1 cellular context compared by ENCODE assay signal in the genomic region with DNA sequence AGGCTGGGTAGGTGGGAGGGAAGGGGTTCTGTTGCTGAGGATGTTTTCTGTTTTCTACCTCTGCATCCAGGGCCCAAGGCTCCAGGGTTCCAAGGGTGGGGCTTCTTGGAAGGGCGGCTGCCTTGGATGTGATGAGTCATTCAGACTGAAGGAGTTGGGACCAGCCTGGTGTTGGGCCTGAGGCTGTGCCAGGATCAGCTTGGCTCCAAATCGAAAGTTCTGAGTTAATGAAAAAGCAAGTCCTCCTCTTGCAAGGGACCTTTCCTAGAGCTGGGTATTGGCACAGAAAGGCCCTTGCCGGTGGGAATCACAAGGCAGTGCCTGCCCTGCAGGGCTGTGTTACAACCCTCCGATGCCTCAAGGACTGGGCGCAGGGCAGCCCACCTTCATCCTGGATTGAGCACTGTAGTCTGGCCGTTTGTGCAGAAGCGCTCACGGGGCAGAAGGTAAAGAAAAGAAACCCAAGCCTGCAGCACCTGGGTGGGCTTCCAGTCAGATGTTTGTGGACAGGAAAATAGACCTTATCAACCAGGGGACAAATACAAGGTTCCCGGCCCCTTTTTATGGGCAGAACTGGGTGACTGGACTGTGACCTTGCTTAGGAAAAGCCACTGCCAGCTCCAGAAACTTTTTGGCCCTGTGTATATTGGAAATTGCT.
TF ChIP-seq lines count a peak whose summit lies in the region.

No MANE protein-coding gene starts in this region.

TF ChIP-seq in GM23338, 12 proteins besides CTCF, POLR2A, EP300 and RAD21 (continued from another document):
- TF ChIP-seq, protein P1, sequence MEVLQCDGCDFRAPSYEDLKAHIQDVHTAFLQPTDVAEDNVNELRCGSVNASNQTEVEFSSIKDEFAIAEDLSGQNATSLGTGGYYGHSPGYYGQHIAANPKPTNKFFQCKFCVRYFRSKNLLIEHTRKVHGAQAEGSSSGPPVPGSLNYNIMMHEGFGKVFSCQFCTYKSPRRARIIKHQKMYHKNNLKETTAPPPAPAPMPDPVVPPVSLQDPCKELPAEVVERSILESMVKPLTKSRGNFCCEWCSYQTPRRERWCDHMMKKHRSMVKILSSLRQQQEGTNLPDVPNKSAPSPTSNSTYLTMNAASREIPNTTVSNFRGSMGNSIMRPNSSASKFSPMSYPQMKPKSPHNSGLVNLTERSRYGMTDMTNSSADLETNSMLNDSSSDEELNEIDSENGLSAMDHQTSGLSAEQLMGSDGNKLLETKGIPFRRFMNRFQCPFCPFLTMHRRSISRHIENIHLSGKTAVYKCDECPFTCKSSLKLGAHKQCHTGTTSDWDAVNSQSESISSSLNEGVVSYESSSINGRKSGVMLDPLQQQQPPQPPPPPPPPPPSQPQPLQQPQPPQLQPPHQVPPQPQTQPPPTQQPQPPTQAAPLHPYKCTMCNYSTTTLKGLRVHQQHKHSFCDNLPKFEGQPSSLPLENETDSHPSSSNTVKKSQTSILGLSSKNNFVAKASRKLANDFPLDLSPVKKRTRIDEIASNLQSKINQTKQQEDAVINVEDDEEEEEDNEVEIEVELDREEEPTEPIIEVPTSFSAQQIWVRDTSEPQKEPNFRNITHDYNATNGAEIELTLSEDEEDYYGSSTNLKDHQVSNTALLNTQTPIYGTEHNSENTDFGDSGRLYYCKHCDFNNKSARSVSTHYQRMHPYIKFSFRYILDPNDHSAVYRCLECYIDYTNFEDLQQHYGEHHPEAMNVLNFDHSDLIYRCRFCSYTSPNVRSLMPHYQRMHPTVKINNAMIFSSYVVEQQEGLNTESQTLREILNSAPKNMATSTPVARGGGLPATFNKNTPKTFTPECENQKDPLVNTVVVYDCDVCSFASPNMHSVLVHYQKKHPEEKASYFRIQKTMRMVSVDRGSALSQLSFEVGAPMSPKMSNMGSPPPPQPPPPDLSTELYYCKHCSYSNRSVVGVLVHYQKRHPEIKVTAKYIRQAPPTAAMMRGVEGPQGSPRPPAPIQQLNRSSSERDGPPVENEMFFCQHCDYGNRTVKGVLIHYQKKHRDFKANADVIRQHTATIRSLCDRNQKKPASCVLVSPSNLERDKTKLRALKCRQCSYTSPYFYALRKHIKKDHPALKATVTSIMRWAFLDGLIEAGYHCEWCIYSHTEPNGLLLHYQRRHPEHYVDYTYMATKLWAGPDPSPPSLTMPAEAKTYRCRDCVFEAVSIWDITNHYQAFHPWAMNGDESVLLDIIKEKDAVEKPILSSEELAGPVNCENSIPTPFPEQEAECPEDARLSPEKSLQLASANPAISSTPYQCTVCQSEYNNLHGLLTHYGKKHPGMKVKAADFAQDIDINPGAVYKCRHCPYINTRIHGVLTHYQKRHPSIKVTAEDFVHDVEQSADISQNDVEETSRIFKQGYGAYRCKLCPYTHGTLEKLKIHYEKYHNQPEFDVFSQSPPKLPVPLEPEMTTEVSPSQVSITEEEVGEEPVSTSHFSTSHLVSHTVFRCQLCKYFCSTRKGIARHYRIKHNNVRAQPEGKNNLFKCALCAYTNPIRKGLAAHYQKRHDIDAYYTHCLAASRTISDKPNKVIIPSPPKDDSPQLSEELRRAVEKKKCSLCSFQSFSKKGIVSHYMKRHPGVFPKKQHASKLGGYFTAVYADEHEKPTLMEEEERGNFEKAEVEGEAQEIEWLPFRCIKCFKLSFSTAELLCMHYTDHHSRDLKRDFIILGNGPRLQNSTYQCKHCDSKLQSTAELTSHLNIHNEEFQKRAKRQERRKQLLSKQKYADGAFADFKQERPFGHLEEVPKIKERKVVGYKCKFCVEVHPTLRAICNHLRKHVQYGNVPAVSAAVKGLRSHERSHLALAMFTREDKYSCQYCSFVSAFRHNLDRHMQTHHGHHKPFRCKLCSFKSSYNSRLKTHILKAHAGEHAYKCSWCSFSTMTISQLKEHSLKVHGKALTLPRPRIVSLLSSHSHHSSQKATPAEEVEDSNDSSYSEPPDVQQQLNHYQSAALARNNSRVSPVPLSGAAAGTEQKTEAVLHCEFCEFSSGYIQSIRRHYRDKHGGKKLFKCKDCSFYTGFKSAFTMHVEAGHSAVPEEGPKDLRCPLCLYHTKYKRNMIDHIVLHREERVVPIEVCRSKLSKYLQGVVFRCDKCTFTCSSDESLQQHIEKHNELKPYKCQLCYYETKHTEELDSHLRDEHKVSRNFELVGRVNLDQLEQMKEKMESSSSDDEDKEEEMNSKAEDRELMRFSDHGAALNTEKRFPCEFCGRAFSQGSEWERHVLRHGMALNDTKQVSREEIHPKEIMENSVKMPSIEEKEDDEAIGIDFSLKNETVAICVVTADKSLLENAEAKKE (CRISPR knock-in tag; IDR thresholded peaks at IDR 0.05), result no peak
- TF ChIP-seq NANOG (IDR thresholded peaks at IDR 0.05; ENCODE audit: borderline replicate concordance) (no peak), POLR2AphosphoS5 (IDR thresholded peaks at IDR 0.05; ENCODE audit: low read depth) (no peak), ZNF331 (CRISPR knock-in tag; IDR thresholded peaks at IDR 0.05; ENCODE audit: low read depth) (no peak), JUNB (IDR thresholded peaks at IDR 0.05; ENCODE audit: unreplicated experiment) (no peak), STAT1 (IDR thresholded peaks at IDR 0.05; ENCODE audit: unreplicated experiment) (no peak)
- TF ChIP-seq, protein P2, sequence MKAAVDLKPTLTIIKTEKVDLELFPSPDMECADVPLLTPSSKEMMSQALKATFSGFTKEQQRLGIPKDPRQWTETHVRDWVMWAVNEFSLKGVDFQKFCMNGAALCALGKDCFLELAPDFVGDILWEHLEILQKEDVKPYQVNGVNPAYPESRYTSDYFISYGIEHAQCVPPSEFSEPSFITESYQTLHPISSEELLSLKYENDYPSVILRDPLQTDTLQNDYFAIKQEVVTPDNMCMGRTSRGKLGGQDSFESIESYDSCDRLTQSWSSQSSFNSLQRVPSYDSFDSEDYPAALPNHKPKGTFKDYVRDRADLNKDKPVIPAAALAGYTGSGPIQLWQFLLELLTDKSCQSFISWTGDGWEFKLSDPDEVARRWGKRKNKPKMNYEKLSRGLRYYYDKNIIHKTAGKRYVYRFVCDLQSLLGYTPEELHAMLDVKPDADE (IDR thresholded peaks at IDR 0.05), result no peak
